In the genomic region with DNA sequence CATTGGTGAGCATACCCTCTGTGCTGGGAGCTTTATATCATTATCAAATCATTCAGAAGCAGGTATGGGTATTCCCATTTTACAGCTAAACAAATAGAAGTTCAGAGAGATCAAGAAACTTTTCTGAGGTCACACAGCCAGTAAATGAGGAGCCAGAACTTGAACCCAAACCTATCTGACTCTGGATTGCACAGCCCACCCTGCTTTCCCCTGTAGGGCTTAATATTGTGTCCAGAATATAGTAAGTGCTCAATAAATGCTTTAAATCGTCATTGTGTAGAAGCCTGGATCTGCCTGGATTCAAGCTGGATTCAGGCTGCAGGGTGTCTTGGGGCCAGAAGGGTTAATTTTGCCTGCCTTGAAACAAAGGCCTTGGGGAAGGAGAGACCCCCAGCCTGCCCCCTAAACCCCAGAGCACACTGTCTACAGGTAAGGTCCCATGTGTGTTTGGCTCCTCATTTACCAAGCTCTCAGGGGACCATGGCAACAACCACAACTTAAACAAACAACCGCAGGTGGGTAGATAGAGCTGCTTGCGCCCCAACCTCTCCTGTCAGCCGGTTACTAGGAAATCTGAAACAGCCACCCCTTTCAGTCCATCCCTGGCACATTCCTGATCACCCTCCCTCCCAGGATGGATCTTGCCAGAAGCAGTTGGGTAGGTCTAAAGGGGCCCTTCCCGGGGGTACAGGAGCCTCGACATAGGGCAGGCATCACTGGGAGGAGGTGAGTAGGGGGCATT, we compare ENCODE assay signal across 1 cellular context.
TF ChIP-seq lines count a peak whose summit lies in the region.

No MANE protein-coding gene starts in this region.

TF ChIP-seq in K562, 482 proteins besides CTCF, POLR2A, EP300 and RAD21:
- no peak for TF ChIP-seq GABPB1 (CRISPR knock-in tag; IDR thresholded peaks at IDR 0.05)
- TF ChIP-seq HEY1 (CRISPR knock-in tag; IDR thresholded peaks at IDR 0.05; ENCODE audit: borderline replicate concordance), result no peak
- 0 out of 2 replicates have a peak, but pooled peaks have one; percentile 32 for TF ChIP-seq FOXJ2 (tag; IDR thresholded peaks at IDR 0.05)
- TF ChIP-seq ZNF561 (CRISPR knock-in tag; conservative IDR thresholded peaks at IDR 0.05), result no peak
- TF ChIP-seq RBM25 (IDR thresholded peaks at IDR 0.05; ENCODE audit: low read depth, low read length, severe bottlenecking), result peak; percentile 55
- TF ChIP-seq RFX1 (IDR thresholded peaks at IDR 0.05), result 0 out of 2 replicates have a peak, but pooled peaks have one; percentile 17
